In genomic region chr13:30305456-30305855, GRCh38 we compare ENCODE assay signal across 1 cellular context.
TF ChIP-seq lines count a peak whose summit lies in the region.

No MANE protein-coding gene starts in this region.

TF ChIP-seq in K562, 482 proteins besides CTCF, POLR2A, EP300 and RAD21 (continued from another document):
- TF ChIP-seq ZNF318 (IDR thresholded peaks at IDR 0.05; ENCODE audit: borderline replicate concordance in 1 of 2, low read depth in 1 of 2) (no peak), DPF2 (IDR thresholded peaks at IDR 0.05) (no peak), SFPQ (IDR thresholded peaks at IDR 0.05; ENCODE audit: low read depth, low read length) (no peak), FOXJ2 (tag; IDR thresholded peaks at IDR 0.05) (no peak), POU5F1 (IDR thresholded peaks at IDR 0.05; ENCODE audit: borderline replicate concordance, low read depth, low read length, partially characterized antibody) (no peak), ZC3H4 (CRISPR knock-in tag; IDR thresholded peaks at IDR 0.05; ENCODE audit: borderline replicate concordance) (no peak), NRF1 (conservative IDR thresholded peaks at IDR 0.05 in 1 of 2, IDR thresholded peaks at IDR 0.05 in 1 of 2) (no peak), ZNF212 (CRISPR knock-in tag; IDR thresholded peaks at IDR 0.05) (no peak), SMARCA5 (IDR thresholded peaks at IDR 0.05) (no peak)
